Comparison of ENCODE assay signal across 2 cellular contexts in the genomic region with DNA sequence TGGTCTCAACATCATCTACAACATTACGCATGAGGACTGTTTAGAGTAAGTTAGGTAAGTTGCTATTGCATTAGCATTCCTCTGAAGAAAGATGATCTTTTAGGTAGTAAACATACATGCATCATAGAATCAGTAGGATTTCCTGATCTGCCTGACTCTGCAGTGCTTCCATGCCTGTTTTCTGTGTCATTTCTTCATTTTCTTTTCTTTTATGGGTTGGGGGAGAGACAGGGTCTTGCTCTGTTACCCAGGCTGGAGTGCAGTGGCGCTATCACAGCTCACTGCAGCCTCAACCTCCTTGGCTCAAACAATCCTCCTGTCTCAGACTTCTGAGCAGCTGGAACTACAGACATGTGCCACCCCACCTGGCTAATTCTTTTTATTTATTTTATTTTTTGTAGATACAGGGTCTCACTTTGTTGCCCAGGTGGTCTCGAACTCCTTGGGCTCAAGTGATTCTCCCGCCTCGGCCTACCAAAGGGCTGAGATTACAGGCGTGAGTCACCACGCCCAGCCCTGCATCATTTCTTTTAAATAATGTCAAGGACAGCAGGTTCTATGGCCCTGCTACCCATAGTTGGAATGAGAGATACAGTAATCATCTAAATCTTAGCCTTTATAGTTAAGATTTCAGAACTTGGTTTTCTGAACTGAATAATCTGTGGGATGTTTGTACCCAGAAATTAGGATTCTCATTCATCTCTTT.
TF ChIP-seq lines count a peak whose summit lies in the region.

No MANE protein-coding gene starts in this region.

TF ChIP-seq in HepG2, 621 proteins besides CTCF, POLR2A, EP300 and RAD21:
- TF ChIP-seq ARID5B (CRISPR knock-in tag; IDR thresholded peaks at IDR 0.05) (no peak), ZNF3 (CRISPR knock-in tag; IDR thresholded peaks at IDR 0.05) (no peak), RBM22 (optimal IDR thresholded peaks at IDR 0.05; ENCODE audit: low read length) (peak; percentile 97), KMT2B (CRISPR knock-in tag; IDR thresholded peaks at IDR 0.05) (no peak), POLR2AphosphoS5 (IDR thresholded peaks at IDR 0.05; ENCODE audit: low read depth, low read length) (0 out of 2 replicates have a peak, but pooled peaks have one; percentile 2)
TF ChIP-seq in HepG2: peak in this region for 2.

TF ChIP-seq in GM12878, 131 proteins besides CTCF, POLR2A, EP300 and RAD21:
- TF ChIP-seq NR2C1 (IDR thresholded peaks at IDR 0.05) (no peak), CEBPB (IDR thresholded peaks at IDR 0.05; ENCODE audit: borderline replicate concordance in 1 of 2, low read depth in 2 of 2, low read length in 2 of 2) (no peak), E2F8 (IDR thresholded peaks at IDR 0.05; ENCODE audit: low read depth, partially characterized antibody) (no peak), ZBED1 (IDR thresholded peaks at IDR 0.05; ENCODE audit: borderline replicate concordance) (no peak), NRF1 (conservative IDR thresholded peaks at IDR 0.05; ENCODE audit: low read depth, low read length) (no peak), RBBP5 (conservative IDR thresholded peaks at IDR 0.05) (no peak), TCF3 (IDR thresholded peaks at IDR 0.05; ENCODE audit: borderline replicate concordance, insufficient read depth, low read depth, low read length) (no peak), BACH1 (IDR thresholded peaks at IDR 0.05; ENCODE audit: borderline replicate concordance) (no peak), CBX3 (IDR thresholded peaks at IDR 0.05; ENCODE audit: borderline replicate concordance, low read depth) (no peak), RELA (IDR thresholded peaks at IDR 0.05; ENCODE audit: borderline replicate concordance, partially characterized antibody) (no peak), REST (IDR thresholded peaks at IDR 0.05; ENCODE audit: low read depth, low read length) (no peak), TBL1XR1 (IDR thresholded peaks at IDR 0.05; ENCODE audit: low read depth, low read length) (no peak), WRNIP1 (IDR thresholded peaks at IDR 0.05; ENCODE audit: borderline replicate concordance, low read depth, low read length) (no peak), CHD1 (IDR thresholded peaks at IDR 0.05; ENCODE audit: low read depth, low read length) (no peak)
- TF ChIP-seq, protein P1, sequence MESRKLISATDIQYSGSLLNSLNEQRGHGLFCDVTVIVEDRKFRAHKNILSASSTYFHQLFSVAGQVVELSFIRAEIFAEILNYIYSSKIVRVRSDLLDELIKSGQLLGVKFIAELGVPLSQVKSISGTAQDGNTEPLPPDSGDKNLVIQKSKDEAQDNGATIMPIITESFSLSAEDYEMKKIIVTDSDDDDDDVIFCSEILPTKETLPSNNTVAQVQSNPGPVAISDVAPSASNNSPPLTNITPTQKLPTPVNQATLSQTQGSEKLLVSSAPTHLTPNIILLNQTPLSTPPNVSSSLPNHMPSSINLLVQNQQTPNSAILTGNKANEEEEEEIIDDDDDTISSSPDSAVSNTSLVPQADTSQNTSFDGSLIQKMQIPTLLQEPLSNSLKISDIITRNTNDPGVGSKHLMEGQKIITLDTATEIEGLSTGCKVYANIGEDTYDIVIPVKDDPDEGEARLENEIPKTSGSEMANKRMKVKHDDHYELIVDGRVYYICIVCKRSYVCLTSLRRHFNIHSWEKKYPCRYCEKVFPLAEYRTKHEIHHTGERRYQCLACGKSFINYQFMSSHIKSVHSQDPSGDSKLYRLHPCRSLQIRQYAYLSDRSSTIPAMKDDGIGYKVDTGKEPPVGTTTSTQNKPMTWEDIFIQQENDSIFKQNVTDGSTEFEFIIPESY (IDR thresholded peaks at IDR 0.05), result no peak
- TF ChIP-seq, protein P2, sequence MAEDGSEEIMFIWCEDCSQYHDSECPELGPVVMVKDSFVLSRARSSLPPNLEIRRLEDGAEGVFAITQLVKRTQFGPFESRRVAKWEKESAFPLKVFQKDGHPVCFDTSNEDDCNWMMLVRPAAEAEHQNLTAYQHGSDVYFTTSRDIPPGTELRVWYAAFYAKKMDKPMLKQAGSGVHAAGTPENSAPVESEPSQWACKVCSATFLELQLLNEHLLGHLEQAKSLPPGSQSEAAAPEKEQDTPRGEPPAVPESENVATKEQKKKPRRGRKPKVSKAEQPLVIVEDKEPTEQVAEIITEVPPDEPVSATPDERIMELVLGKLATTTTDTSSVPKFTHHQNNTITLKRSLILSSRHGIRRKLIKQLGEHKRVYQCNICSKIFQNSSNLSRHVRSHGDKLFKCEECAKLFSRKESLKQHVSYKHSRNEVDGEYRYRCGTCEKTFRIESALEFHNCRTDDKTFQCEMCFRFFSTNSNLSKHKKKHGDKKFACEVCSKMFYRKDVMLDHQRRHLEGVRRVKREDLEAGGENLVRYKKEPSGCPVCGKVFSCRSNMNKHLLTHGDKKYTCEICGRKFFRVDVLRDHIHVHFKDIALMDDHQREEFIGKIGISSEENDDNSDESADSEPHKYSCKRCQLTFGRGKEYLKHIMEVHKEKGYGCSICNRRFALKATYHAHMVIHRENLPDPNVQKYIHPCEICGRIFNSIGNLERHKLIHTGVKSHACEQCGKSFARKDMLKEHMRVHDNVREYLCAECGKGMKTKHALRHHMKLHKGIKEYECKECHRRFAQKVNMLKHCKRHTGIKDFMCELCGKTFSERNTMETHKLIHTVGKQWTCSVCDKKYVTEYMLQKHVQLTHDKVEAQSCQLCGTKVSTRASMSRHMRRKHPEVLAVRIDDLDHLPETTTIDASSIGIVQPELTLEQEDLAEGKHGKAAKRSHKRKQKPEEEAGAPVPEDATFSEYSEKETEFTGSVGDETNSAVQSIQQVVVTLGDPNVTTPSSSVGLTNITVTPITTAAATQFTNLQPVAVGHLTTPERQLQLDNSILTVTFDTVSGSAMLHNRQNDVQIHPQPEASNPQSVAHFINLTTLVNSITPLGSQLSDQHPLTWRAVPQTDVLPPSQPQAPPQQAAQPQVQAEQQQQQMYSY (CRISPR knock-in tag; IDR thresholded peaks at IDR 0.05), result no peak
